ENCODE assay signal across 10 cellular contexts in the genomic region with DNA sequence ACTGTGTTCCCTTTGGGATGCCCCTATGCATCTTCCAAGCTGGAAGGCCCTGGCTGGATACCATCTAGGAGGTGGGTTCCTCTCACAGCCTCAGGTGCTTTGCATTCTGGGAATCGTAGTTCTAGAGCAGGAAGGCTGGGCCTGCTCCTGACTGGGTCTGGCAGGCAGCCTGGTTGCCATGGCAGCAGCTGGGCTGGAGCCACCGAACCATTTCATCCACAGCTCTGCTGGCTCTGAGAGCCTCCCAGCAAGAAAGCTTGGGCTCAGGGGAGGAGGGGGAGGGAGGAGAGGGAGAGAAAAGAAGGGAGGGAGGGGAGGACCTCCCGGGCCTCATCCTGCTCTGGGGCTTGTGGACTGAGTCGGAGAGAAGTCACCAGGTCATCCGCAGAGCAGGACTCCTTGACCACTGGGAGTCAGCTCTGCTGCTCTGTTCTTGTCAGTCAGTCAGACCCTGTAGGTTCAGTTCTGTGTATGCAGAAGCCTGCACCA.
DNase-seq lines count a peak whose midpoint lies in the region; ATAC-seq and TF ChIP-seq lines count a peak whose summit lies in the region.
"Had no signal": no experiment of that assay in that cellular context is flagged by ENCODE, and none has a peak within 500 bp of the region (broad histone marks: within the 10 kb centered on the region; RNA-seq: fewer than 3 reads in every experiment).

No MANE protein-coding gene starts in this region.

- intact Hi-C loops in A673 (cut with micrococcal nuclease; ENCODE audit: unreplicated experiment): no loop called here

- H3K36me3 ChIP-seq in A673 (ENCODE audit: insufficient read depth, low read length, poor library complexity, severe bottlenecking) (no peaks in the 10 kb centered on the region), endodermal cell (ENCODE audit: control insufficient read depth, insufficient read depth, low read length) (no peaks in the 10 kb centered on the region)
- H3K36me3 ChIP-seq: neutrophil had no signal

- H3K4me3 ChIP-seq in A673 (ENCODE audit: low read depth, low read length, poor library complexity, severe bottlenecking): no peak overlapping the region
- H3K4me3 ChIP-seq in endodermal cell (ENCODE audit: low read length): no peak overlapping the region
- H3K4me3 ChIP-seq: SK-N-MC had no signal

- CTCF ChIA-PET in A673 (lab: Charles Lee): no interaction called here

- ATAC-seq in HG03175 (IDR thresholded peaks at IDR 0.05; ENCODE audit: unreplicated experiment): peak; percentile 63
- no peak for ATAC-seq in GM21367 (IDR thresholded peaks at IDR 0.05; ENCODE audit: unreplicated experiment)
- ATAC-seq in GM21825 (IDR thresholded peaks at IDR 0.05; ENCODE audit: unreplicated experiment): no peak

- H3K4me1 ChIP-seq in A673 (ENCODE audit: insufficient read depth, low read length, poor library complexity, severe bottlenecking) (no peaks in the 10 kb centered on the region), endodermal cell (ENCODE audit: control insufficient read depth, insufficient read depth, low read length) (no peaks in the 10 kb centered on the region)

- H3K27ac Mint-ChIP-seq in endodermal cell: no peak overlapping the region

- no peak for TF ChIP-seq CTCF in A673 (conservative IDR thresholded peaks at IDR 0.05; ENCODE audit: low read depth, low read length)
- TF ChIP-seq CTCF in endodermal cell (conservative IDR thresholded peaks at IDR 0.05): no peak

- peaks cover 28% of the 10 kb centered on the region for H3K27me3 Mint-ChIP-seq in endodermal cell (ENCODE audit: insufficient read depth)

- H3K9me3 ChIP-seq in A673 (ENCODE audit: low read depth, low read length, poor library complexity, severe bottlenecking) (no peaks in the 10 kb centered on the region), endodermal cell (ENCODE audit: control insufficient read depth, low read length) (no peaks in the 10 kb centered on the region)
- H3K9me3 ChIP-seq: neutrophil had no signal

- no peak overlapping the region for H3K4me3 Mint-ChIP-seq in endodermal cell

- H3K36me3 Mint-ChIP-seq in endodermal cell (ENCODE audit: low read depth): no peaks in the 10 kb centered on the region

- WGBS in endodermal cell (ENCODE audit: insufficient coverage in 1 of 2, insufficient read length in 1 of 2), 2 experiments: 33 to 38% methylated on average over 3 to 5 of the region's 5 CpGs

- no peak overlapping the region for H3K9ac ChIP-seq in endodermal cell (ENCODE audit: extremely low read depth, low read length, poor library complexity, severe bottlenecking)

- POLR2A ChIA-PET in A673 (lab: Charles Lee; ENCODE audit: low non-redundant PET): no interaction called here

- peaks cover 3% of the 10 kb centered on the region for H3K4me1 Mint-ChIP-seq in endodermal cell

- no peaks in the 10 kb centered on the region for H3K9me3 Mint-ChIP-seq in endodermal cell

- H3K27me3 ChIP-seq in A673 (replicated peaks; ENCODE audit: insufficient read depth, low read depth, low read length, poor library complexity) (peaks cover 41% of the 10 kb centered on the region), endodermal cell (ENCODE audit: control insufficient read depth, insufficient read depth, low read length, poor library complexity, severe bottlenecking) (peaks cover 38% of the 10 kb centered on the region)

- H3K27ac ChIP-seq in A673 (ENCODE audit: low read depth, low read length, poor library complexity, severe bottlenecking) (no peak overlapping the region), endodermal cell (ENCODE audit: low read depth, low read length) (no peak overlapping the region)
- H3K27ac ChIP-seq: neutrophil, SK-N-MC had no signal

- DNase-seq in A673 (ENCODE audit: low spot score): peak; percentile 66
- DNase-seq in NCI-H82 (lab: John Stamatoyannopoulos, UW): peak; percentile 88
- DNase-seq in endodermal cell: peak; percentile 93
- DNase-seq in mucosa of gallbladder (ENCODE audit: low spot score): peak; percentile 69
- no peak for DNase-seq in stimulated activated CD4-positive, alpha-beta T cell treated with anti-CD3 and anti-CD28 coated beads, Interleukin-2, amount 100 ng/mL, for 48 hours

- BruUV-seq in A673 (replicated peaks; lab: Mats Ljungman, UMichigan): no TSS peak

Comparison
In these comparisons a context has a peak if more than half of its experiments do, and no peak if none do; other contexts are left out.
1. DNase-seq: peak in A673 (single experiment), NCI-H82 (single experiment), endodermal cell (single experiment) and mucosa of gallbladder (single experiment); none in stimulated activated CD4-positive, alpha-beta T cell treated with anti-CD3 and anti-CD28 coated beads, Interleukin-2, amount 100 ng/mL, for 48 hours (0 of 2).